ENCODE assay signal across 1 cellular context in the genomic region with DNA sequence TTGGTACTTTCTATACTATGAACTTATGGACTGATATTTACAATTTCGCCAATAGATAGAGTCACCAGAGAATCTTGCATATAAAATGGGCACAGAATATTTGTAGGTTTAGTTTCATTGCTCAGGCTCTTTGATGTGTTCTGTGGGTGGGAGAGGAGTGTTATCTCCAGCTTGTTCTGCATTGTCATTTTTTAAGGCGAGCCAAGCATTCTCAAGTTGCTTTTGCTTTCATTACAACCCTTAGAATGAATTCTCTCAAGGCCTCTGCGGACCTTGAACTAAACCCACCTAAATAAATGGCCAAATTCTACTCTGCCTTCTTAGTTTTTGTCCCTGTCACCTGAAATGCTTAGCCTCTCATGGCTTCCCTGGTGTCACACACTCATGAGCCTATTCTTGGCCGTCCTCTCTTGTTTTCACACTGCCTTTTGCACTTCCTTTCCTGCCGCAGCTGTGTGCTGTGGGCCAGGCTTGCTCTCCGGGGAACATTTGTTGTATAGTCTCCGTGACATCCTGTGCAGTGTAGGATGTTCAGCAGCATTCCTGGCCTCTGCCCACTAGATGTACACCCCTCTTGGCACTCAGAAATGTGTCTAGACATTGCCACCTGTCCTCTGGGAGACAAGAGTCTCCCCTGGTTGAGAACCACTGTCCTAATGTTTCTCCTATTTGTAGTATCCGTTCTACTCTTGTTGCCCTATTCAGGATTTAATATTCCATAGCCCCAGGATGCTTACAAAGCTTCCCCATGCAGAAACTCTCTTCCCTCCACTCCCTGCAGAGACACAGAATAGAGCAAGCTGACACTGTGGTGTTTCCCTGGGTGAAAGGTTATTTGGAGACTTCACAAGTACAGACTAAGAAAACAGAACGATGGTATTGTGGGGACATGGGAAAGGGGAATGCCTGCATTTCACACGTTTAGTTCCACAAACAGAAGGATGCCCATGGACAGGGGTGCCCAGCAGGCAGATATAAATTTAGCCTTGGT.
TF ChIP-seq lines count a peak whose summit lies in the region.

No MANE protein-coding gene starts in this region.

TF ChIP-seq in GM23338, 12 proteins besides CTCF, POLR2A, EP300 and RAD21 (continued from another document):
- TF ChIP-seq, protein P1, sequence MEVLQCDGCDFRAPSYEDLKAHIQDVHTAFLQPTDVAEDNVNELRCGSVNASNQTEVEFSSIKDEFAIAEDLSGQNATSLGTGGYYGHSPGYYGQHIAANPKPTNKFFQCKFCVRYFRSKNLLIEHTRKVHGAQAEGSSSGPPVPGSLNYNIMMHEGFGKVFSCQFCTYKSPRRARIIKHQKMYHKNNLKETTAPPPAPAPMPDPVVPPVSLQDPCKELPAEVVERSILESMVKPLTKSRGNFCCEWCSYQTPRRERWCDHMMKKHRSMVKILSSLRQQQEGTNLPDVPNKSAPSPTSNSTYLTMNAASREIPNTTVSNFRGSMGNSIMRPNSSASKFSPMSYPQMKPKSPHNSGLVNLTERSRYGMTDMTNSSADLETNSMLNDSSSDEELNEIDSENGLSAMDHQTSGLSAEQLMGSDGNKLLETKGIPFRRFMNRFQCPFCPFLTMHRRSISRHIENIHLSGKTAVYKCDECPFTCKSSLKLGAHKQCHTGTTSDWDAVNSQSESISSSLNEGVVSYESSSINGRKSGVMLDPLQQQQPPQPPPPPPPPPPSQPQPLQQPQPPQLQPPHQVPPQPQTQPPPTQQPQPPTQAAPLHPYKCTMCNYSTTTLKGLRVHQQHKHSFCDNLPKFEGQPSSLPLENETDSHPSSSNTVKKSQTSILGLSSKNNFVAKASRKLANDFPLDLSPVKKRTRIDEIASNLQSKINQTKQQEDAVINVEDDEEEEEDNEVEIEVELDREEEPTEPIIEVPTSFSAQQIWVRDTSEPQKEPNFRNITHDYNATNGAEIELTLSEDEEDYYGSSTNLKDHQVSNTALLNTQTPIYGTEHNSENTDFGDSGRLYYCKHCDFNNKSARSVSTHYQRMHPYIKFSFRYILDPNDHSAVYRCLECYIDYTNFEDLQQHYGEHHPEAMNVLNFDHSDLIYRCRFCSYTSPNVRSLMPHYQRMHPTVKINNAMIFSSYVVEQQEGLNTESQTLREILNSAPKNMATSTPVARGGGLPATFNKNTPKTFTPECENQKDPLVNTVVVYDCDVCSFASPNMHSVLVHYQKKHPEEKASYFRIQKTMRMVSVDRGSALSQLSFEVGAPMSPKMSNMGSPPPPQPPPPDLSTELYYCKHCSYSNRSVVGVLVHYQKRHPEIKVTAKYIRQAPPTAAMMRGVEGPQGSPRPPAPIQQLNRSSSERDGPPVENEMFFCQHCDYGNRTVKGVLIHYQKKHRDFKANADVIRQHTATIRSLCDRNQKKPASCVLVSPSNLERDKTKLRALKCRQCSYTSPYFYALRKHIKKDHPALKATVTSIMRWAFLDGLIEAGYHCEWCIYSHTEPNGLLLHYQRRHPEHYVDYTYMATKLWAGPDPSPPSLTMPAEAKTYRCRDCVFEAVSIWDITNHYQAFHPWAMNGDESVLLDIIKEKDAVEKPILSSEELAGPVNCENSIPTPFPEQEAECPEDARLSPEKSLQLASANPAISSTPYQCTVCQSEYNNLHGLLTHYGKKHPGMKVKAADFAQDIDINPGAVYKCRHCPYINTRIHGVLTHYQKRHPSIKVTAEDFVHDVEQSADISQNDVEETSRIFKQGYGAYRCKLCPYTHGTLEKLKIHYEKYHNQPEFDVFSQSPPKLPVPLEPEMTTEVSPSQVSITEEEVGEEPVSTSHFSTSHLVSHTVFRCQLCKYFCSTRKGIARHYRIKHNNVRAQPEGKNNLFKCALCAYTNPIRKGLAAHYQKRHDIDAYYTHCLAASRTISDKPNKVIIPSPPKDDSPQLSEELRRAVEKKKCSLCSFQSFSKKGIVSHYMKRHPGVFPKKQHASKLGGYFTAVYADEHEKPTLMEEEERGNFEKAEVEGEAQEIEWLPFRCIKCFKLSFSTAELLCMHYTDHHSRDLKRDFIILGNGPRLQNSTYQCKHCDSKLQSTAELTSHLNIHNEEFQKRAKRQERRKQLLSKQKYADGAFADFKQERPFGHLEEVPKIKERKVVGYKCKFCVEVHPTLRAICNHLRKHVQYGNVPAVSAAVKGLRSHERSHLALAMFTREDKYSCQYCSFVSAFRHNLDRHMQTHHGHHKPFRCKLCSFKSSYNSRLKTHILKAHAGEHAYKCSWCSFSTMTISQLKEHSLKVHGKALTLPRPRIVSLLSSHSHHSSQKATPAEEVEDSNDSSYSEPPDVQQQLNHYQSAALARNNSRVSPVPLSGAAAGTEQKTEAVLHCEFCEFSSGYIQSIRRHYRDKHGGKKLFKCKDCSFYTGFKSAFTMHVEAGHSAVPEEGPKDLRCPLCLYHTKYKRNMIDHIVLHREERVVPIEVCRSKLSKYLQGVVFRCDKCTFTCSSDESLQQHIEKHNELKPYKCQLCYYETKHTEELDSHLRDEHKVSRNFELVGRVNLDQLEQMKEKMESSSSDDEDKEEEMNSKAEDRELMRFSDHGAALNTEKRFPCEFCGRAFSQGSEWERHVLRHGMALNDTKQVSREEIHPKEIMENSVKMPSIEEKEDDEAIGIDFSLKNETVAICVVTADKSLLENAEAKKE (CRISPR knock-in tag; IDR thresholded peaks at IDR 0.05) = no peak
- TF ChIP-seq NANOG (IDR thresholded peaks at IDR 0.05; ENCODE audit: borderline replicate concordance) (no peak), EZH2 (IDR thresholded peaks at IDR 0.05; ENCODE audit: low read depth, unreplicated experiment) (no peak), EZH2phosphoT487 (IDR thresholded peaks at IDR 0.05; ENCODE audit: unreplicated experiment) (no peak)
- TF ChIP-seq, protein P2, sequence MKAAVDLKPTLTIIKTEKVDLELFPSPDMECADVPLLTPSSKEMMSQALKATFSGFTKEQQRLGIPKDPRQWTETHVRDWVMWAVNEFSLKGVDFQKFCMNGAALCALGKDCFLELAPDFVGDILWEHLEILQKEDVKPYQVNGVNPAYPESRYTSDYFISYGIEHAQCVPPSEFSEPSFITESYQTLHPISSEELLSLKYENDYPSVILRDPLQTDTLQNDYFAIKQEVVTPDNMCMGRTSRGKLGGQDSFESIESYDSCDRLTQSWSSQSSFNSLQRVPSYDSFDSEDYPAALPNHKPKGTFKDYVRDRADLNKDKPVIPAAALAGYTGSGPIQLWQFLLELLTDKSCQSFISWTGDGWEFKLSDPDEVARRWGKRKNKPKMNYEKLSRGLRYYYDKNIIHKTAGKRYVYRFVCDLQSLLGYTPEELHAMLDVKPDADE (IDR thresholded peaks at IDR 0.05) = no peak
TF ChIP-seq in GM23338: peak in this region for 0.
